ENCODE assay signal across 1 cellular context in genomic region chrX:152958524-152959465, GRCh38.
A peak's percentile ranks its signal among the peaks of the same experiment; 100 is the strongest.
TF ChIP-seq lines count a peak whose summit lies in the region.

No MANE protein-coding gene starts in this region.

TF ChIP-seq in HepG2, 621 proteins besides CTCF, POLR2A, EP300 and RAD21 (continued from another document):
- TF ChIP-seq ATF5 (CRISPR knock-in tag; IDR thresholded peaks at IDR 0.05; ENCODE audit: low read depth) (no peak), FOXK1 (CRISPR knock-in tag; IDR thresholded peaks at IDR 0.05; ENCODE audit: borderline replicate concordance, low read depth) (peak; percentile 71; the same call in 1 of the 2 replicates), ZNF768 (CRISPR knock-in tag; IDR thresholded peaks at IDR 0.05) (no peak), ZNF44 (CRISPR knock-in tag; IDR thresholded peaks at IDR 0.05) (no peak), ZBTB46 (CRISPR knock-in tag; IDR thresholded peaks at IDR 0.05; ENCODE audit: borderline replicate concordance) (no peak), IRF1 (CRISPR knock-in tag; IDR thresholded peaks at IDR 0.05; ENCODE audit: low read depth) (no peak), FUBP1 (CRISPR knock-in tag; IDR thresholded peaks at IDR 0.05; ENCODE audit: borderline replicate concordance) (no peak), FOXP4 (CRISPR knock-in tag; IDR thresholded peaks at IDR 0.05) (no peak), ZSCAN20 (CRISPR knock-in tag; IDR thresholded peaks at IDR 0.05; ENCODE audit: borderline replicate concordance) (no peak), JUNB (CRISPR knock-in tag; IDR thresholded peaks at IDR 0.05; ENCODE audit: borderline replicate concordance) (no peak), HCFC1 (IDR thresholded peaks at IDR 0.05; ENCODE audit: low read depth, low read length) (no peak), SMAD9 (CRISPR knock-in tag; IDR thresholded peaks at IDR 0.05) (no peak), ZNF570 (CRISPR knock-in tag; IDR thresholded peaks at IDR 0.05; ENCODE audit: borderline replicate concordance) (no peak), ZNF687 (CRISPR knock-in tag; IDR thresholded peaks at IDR 0.05) (peak; percentile 65), SSRP1 (CRISPR knock-in tag; IDR thresholded peaks at IDR 0.05) (no peak), ZNF746 (CRISPR knock-in tag; IDR thresholded peaks at IDR 0.05) (no peak), ZNF563 (CRISPR knock-in tag; IDR thresholded peaks at IDR 0.05) (no peak), RELA (CRISPR knock-in tag; IDR thresholded peaks at IDR 0.05) (no peak), CENPBD1 (CRISPR knock-in tag; IDR thresholded peaks at IDR 0.05; ENCODE audit: borderline replicate concordance, low read depth) (no peak), KLF16 (CRISPR knock-in tag; IDR thresholded peaks at IDR 0.05) (no peak), SMARCE1 (IDR thresholded peaks at IDR 0.05; ENCODE audit: borderline replicate concordance) (no peak), ZNF343 (CRISPR knock-in tag; IDR thresholded peaks at IDR 0.05) (no peak), ZNF550 (CRISPR knock-in tag; IDR thresholded peaks at IDR 0.05; ENCODE audit: borderline replicate concordance) (no peak)
